In genomic region chr1:25543425-25544242, GRCh38 we compare ENCODE assay signal across 8 cellular contexts.
A peak's percentile ranks its signal among the peaks of the same experiment; 100 is the strongest.
DNase-seq lines count a peak whose midpoint lies in the region.

LDLRAP1 (plus strand) TSS chr1:25543606; CDS start chr1:25543699, 93 bp downstream.

- in situ Hi-C loops in HAP-1 (cut with MboI; ENCODE audit: low sequenced_read_pairs), result no loop called here

- H3K4me1 ChIP-seq in HAP-1, result peaks cover 12% of the 10 kb centered on the region

- H3K4me3 ChIP-seq in HAP-1, result peak within 1 kb of the TSS; percentile 73

- DNase-seq in GM04504 (ENCODE audit: low read depth) (peak; percentile 54), HAP-1 (ENCODE audit: low spot score in 2 of 2) (peak; percentile 51 to 82), MV-4-11 (lab: John Stamatoyannopoulos, UW) (peak; percentile 48), dedifferentiated amniotic fluid mesenchymal stem cell (ENCODE audit: extremely low spot score) (peak; percentile 31), NCI-H1048 (lab: John Stamatoyannopoulos, UW) (no peak)
- DNase-seq in activated CD4-positive, alpha-beta T cell treated with anti-CD3 and anti-CD28 coated beads for 24 hours (ENCODE audit: low read depth in 2 of 2), result peak; percentile 44 to 48
- DNase-seq in stimulated activated CD4-positive, alpha-beta T cell treated with anti-CD3 and anti-CD28 coated beads, Interleukin-15, amount 100 ng/mL, for 24 hours, result peak; percentile 77

- no peaks in the 10 kb centered on the region for H3K27me3 ChIP-seq in HAP-1 (ENCODE audit: low read depth)
- H3K27me3 ChIP-seq in layer of hippocampus (ENCODE audit: control insufficient read depth, insufficient read depth, low read length), result no peaks in the 10 kb centered on the region

- H3K36me3 ChIP-seq in HAP-1 (replicated peaks), result no peaks in the 10 kb centered on the region

- H3K9me3 ChIP-seq in HAP-1, result no peaks in the 10 kb centered on the region

- H3K27ac ChIP-seq in layer of hippocampus (ENCODE audit: low read depth, low read length), result peak within 1 kb of the TSS; percentile 82
